Comparison of ENCODE assay signal across 24 cellular contexts in genomic region chr7:12146813-12147212, GRCh38.
"Had no signal": no experiment of that assay in that cellular context is flagged by ENCODE, and none has a peak within 500 bp of the region (broad histone marks: within the 10 kb centered on the region; RNA-seq: fewer than 3 reads in every experiment).

No MANE protein-coding gene starts in this region.

- H3K36me3 Mint-ChIP-seq: brain, natural killer cell had no signal

- H3K27ac ChIP-seq: colonic mucosa, foreskin keratinocyte, neutrophil, pancreas, right lobe of liver, suprapubic skin, transverse colon, uterus had no signal

- H3K4me3 ChIP-seq: colonic mucosa, pancreas, right lobe of liver, suprapubic skin, transverse colon, uterus had no signal

- ATAC-seq: activated T-cell treated with anti-CD3 and anti-CD28 coated beads, Interleukin-2, amount 50 U/mL, for 4 hours; foreskin keratinocyte; natural killer cell; pancreas; right lobe of liver; stimulated activated naive CD8-positive, alpha-beta T cell treated with anti-CD3 and anti-CD28 coated beads, Interleukin-15, amount 100 ng/mL, for 72 hours had no signal

- H3K27me3 ChIP-seq: colonic mucosa, foreskin keratinocyte, neutrophil, pancreas, right lobe of liver, suprapubic skin, transverse colon, uterus had no signal

- H3K4me3 Mint-ChIP-seq: activated naive CD4-positive, alpha-beta T cell treated with anti-CD3 and anti-CD28 coated beads for 36 hours; activated T-cell treated with anti-CD3 and anti-CD28 coated beads, Interleukin-2, amount 50 U/mL, for 4 hours; brain; natural killer cell; stimulated activated naive CD8-positive, alpha-beta T cell treated with anti-CD3 and anti-CD28 coated beads, Interleukin-15, amount 100 ng/mL, for 72 hours had no signal

- H3K9me3 ChIP-seq: colonic mucosa, neutrophil, pancreas, right lobe of liver, suprapubic skin, transverse colon, uterus had no signal

- H3K4me1 ChIP-seq: colonic mucosa, foreskin keratinocyte, pancreas, right lobe of liver, suprapubic skin, uterus had no signal

- H3K4me1 Mint-ChIP-seq: brain; natural killer cell; stimulated activated naive CD8-positive, alpha-beta T cell treated with anti-CD3 and anti-CD28 coated beads, Interleukin-15, amount 100 ng/mL, for 72 hours had no signal

- H3K27me3 Mint-ChIP-seq: stimulated activated naive CD8-positive, alpha-beta T cell treated with anti-CD3 and anti-CD28 coated beads, Interleukin-15, amount 100 ng/mL, for 72 hours had no signal

- H3K9me3 Mint-ChIP-seq: activated naive CD4-positive, alpha-beta T cell treated with anti-CD3 and anti-CD28 coated beads for 36 hours; activated T-cell treated with anti-CD3 and anti-CD28 coated beads, Interleukin-2, amount 50 U/mL, for 4 hours had no signal

- DNase-seq: activated CD4-positive, alpha-beta T cell treated with anti-CD3 and anti-CD28 coated beads, Interleukin-2, amount 50 U/mL, for 1 hour; activated CD4-positive, CD25-positive, alpha-beta regulatory T cell treated with anti-CD3 and anti-CD28 coated beads, Interleukin-2, amount 50 U/mL, for 72 hours; activated CD8-positive, alpha-beta memory T cell treated with anti-CD3 and anti-CD28 coated beads, Interleukin-2, amount 50 U/mL, for 4 hours; activated naive CD4-positive, alpha-beta T cell treated with anti-CD3 and anti-CD28 coated beads for 36 hours; activated T-cell treated with anti-CD3 and anti-CD28 coated beads, Interleukin-2, amount 50 U/mL, for 4 hours; caudate nucleus; colonic mucosa; foreskin keratinocyte; glutamatergic neuron; hippocampal formation; mesenchymal stem cell; natural killer cell; pancreas; right lobe of liver; small intestine; stimulated activated CD4-positive, alpha-beta T cell treated with anti-CD3 and anti-CD28 coated beads, Interleukin-15, amount 100 ng/mL, for 24 hours; stimulated activated CD4-positive, alpha-beta T cell treated with anti-CD3 and anti-CD28 coated beads, Interleukin-2, amount 100 ng/mL, for 48 hours; stimulated activated naive CD8-positive, alpha-beta T cell treated with anti-CD3 and anti-CD28 coated beads, Interleukin-15, amount 100 ng/mL, for 72 hours; T1000; transverse colon; uterus had no signal

- H3K36me3 ChIP-seq: colonic mucosa, neutrophil, pancreas, right lobe of liver, suprapubic skin, transverse colon, uterus had no signal

- H3K27ac Mint-ChIP-seq: activated naive CD4-positive, alpha-beta T cell treated with anti-CD3 and anti-CD28 coated beads for 36 hours; natural killer cell; stimulated activated naive CD8-positive, alpha-beta T cell treated with anti-CD3 and anti-CD28 coated beads, Interleukin-15, amount 100 ng/mL, for 72 hours had no signal
